In the genomic region with DNA sequence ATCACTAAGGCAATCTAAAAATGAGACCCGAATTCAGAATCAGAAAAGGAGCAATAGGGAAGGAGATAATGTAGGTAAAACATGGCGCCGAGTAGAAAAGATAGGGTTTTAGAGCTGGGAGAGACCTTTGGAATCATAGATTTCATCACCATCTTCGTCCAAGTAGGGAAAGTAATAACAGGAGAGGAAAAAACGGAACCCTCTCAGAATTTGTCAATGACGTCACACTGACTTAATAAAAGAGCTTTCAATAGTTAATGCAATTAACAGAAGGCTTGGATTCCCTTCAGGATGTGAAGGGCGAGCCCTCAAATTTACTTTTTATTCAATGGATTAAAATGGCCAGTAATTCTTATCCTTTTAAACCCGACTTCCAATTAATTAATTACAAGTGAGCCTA, we compare ENCODE assay signal across 9 cellular contexts. TPM values are rescaled to one million over a fixed set of nuclear protein-coding genes. Genes with fewer than 3 reads are reported as not detected.
DNase-seq lines count a peak whose midpoint lies in the region; ATAC-seq and TF ChIP-seq lines count a peak whose summit lies in the region.
"Had no signal": no experiment of that assay in that cellular context is flagged by ENCODE, and none has a peak within 500 bp of the region (broad histone marks: within the 10 kb centered on the region; RNA-seq: fewer than 3 reads in every experiment).

No MANE protein-coding gene starts in this region.

- intact Hi-C loops in CD14-positive monocyte (cut with micrococcal nuclease) (loop anchor here (5.0 to 10.0 kb wide), 3 partner anchors 95 to 112 kb away; partner anchors contain the start of gene FMC1 (in 1 of the 2)), posterior cingulate gyrus (cut with DNase I) (loop anchor here (5.0 to 10.0 kb wide), 2 partner anchors 95 to 127 kb away; partner anchors contain the start of gene LUC7L2)
- intact Hi-C loops in dendritic cell treated with granulocyte-macrophage colony-stimulating factor and Interleukin-4, amounts not matched to agents 40 ng/mL and 50 ng/mL, for 4 days (cut with micrococcal nuclease): loop anchor here (2.0 kb wide), 2 partner anchors 97 to 111 kb away; partner anchors contain the start of gene FMC1

- peaks cover 0 to 2% of the 10 kb centered on the region in 2 donors for H3K36me3 Mint-ChIP-seq in CD14-positive monocyte
- H3K36me3 Mint-ChIP-seq in dendritic cell treated with granulocyte-macrophage colony-stimulating factor and Interleukin-4, amounts not matched to agents 40 ng/mL and 50 ng/mL, for 4 days (ENCODE audit: low read depth): peaks cover 14% of the 10 kb centered on the region
- peaks cover 3% of the 10 kb centered on the region for H3K36me3 Mint-ChIP-seq in neural crest cell (ENCODE audit: low read depth)

- H3K27me3 Mint-ChIP-seq in CD14-positive monocyte (ENCODE audit: low read depth in 3 of 3): peaks cover 0 to 8% (median 0%) of the 10 kb centered on the region in 3 donors
- no peaks in the 10 kb centered on the region for H3K27me3 Mint-ChIP-seq in dendritic cell treated with granulocyte-macrophage colony-stimulating factor and Interleukin-4, amounts not matched to agents 40 ng/mL and 50 ng/mL, for 4 days
- H3K27me3 Mint-ChIP-seq in neural crest cell (ENCODE audit: low read depth): peaks cover 22% of the 10 kb centered on the region

- H3K9me3 Mint-ChIP-seq in CD14-positive monocyte (peaks cover 0 to 11% (median 6%) of the 10 kb centered on the region in 7 donors), neural crest cell (no peaks in the 10 kb centered on the region)
- no peaks in the 10 kb centered on the region for H3K9me3 Mint-ChIP-seq in dendritic cell treated with granulocyte-macrophage colony-stimulating factor and Interleukin-4, amounts not matched to agents 40 ng/mL and 50 ng/mL, for 4 days

- no peak for TF ChIP-seq CTCF in CD14-positive monocyte (IDR thresholded peaks at IDR 0.05)
- no peak for TF ChIP-seq CTCF in neural crest cell (conservative IDR thresholded peaks at IDR 0.05)

- ATAC-seq in HG02763 (IDR thresholded peaks at IDR 0.05; ENCODE audit: unreplicated experiment): no peak

- H3K27ac Mint-ChIP-seq in CD14-positive monocyte: peak overlapping the region in 6 of 7 donors; percentile 94 to 99 (median 96)
- peak overlapping the region; percentile 95 for H3K27ac Mint-ChIP-seq in dendritic cell treated with granulocyte-macrophage colony-stimulating factor and Interleukin-4, amounts not matched to agents 40 ng/mL and 50 ng/mL, for 4 days
- no peak overlapping the region for H3K27ac Mint-ChIP-seq in neural crest cell (ENCODE audit: unreplicated experiment)

- DNase-seq in CD14-positive monocyte (ENCODE audit: low spot score): no peak
- DNase-seq in NAMALWA (ENCODE audit: low spot score): peak; percentile 13
- DNase-seq in neural crest cell (ENCODE audit: low read depth, low spot score): no peak
- no peak for DNase-seq in effector CD8-positive, alpha-beta T cell (lab: John Stamatoyannopoulos, UW)
- no peak for DNase-seq in GM03348 (ENCODE audit: low spot score)
- no peak for DNase-seq in posterior cingulate gyrus
- DNase-seq: activated CD8-positive, alpha-beta memory T cell treated with anti-CD3 and anti-CD28 coated beads, Interleukin-2, amount 50 U/mL, for 48 hours had no signal

- peaks cover 22% of the 10 kb centered on the region for H3K4me1 Mint-ChIP-seq in CD14-positive monocyte
- H3K4me1 Mint-ChIP-seq in dendritic cell treated with granulocyte-macrophage colony-stimulating factor and Interleukin-4, amounts not matched to agents 40 ng/mL and 50 ng/mL, for 4 days (ENCODE audit: low read depth): peaks cover 17% of the 10 kb centered on the region
- H3K4me1 Mint-ChIP-seq in neural crest cell: peaks cover 32% of the 10 kb centered on the region

- H3K4me3 Mint-ChIP-seq in CD14-positive monocyte (peak overlapping the region; percentile 100), neural crest cell (peak overlapping the region; percentile 99)
- H3K4me3 Mint-ChIP-seq in dendritic cell treated with granulocyte-macrophage colony-stimulating factor and Interleukin-4, amounts not matched to agents 40 ng/mL and 50 ng/mL, for 4 days: peak overlapping the region; percentile 100

RNA-seq across cellular contexts. Expression of gene UBN2, which starts 1.0 kb away (rescaled TPM):
- 1 to 10 TPM in 1 of 2 donors, under 1 TPM in 1; 0.80 to 1.6 TPM for polyA plus RNA-seq in CD14-positive monocyte
- 30.1 and 32.1 TPM in 2 replicates for total RNA-seq in neural crest cell
